Comparison of ENCODE assay signal across 1 cellular context in the genomic region with DNA sequence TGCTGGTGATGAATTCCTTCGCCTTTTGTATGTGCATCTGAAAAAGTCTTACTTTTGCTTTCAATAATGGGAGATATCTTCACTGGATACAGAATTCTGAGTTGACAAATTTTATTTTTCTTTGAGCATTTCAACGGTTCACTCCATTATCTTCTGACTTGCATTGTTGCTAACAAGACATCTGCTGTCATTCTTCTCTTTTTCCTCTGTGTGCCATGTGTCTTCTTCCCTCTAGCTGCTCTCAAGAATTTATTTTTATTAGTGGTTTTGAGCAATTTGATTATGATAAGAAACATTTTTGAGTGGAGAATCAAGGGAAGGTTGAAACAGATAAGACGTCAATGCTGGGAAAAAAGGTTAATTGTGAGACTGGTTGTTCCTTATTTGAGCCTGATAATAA.
TF ChIP-seq lines count a peak whose summit lies in the region.

No MANE protein-coding gene starts in this region.

TF ChIP-seq in HEK293, 187 proteins besides CTCF, POLR2A, EP300 and RAD21:
- TF ChIP-seq, protein P1, sequence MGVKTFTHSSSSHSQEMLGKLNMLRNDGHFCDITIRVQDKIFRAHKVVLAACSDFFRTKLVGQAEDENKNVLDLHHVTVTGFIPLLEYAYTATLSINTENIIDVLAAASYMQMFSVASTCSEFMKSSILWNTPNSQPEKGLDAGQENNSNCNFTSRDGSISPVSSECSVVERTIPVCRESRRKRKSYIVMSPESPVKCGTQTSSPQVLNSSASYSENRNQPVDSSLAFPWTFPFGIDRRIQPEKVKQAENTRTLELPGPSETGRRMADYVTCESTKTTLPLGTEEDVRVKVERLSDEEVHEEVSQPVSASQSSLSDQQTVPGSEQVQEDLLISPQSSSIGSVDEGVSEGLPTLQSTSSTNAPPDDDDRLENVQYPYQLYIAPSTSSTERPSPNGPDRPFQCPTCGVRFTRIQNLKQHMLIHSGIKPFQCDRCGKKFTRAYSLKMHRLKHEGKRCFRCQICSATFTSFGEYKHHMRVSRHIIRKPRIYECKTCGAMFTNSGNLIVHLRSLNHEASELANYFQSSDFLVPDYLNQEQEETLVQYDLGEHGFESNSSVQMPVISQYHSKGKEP (tag by site-specific recombination; IDR thresholded peaks at IDR 0.05) = no peak
- TF ChIP-seq SETDB1 (IDR thresholded peaks at IDR 0.05; ENCODE audit: insufficient read length, low read length) (peak; percentile 86), ZNF248 (tag by site-specific recombination; IDR thresholded peaks at IDR 0.05) (no peak), KLF10 (tag by site-specific recombination; IDR thresholded peaks at IDR 0.05) (no peak), TRIM28 (IDR thresholded peaks at IDR 0.05; ENCODE audit: borderline replicate concordance, low read length) (peak; percentile 62; the same call in 1 of the 2 replicates), BCL11B (tag by site-specific recombination; IDR thresholded peaks at IDR 0.05; ENCODE audit: low read depth) (no peak)
